In the genomic region with DNA sequence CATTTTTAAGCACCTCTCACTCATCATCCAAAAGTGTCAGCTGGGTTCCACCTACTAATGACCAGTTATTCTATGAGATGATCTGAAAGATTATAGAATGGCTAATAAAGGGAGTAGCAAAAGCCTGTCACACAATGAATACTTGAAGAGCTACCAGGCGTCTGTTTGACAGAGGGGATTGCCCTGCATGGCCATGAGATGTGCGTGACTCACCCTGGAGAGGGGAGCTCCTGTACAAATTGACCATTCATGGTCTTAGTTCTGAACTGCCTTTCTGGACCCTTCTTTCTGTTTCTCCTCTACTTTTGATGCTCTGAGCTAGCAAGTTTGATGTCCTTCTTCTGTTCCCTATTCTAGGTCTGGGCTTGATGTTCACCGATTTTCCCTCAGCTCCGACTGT, we compare ENCODE assay signal across 11 cellular contexts.
DNase-seq lines count a peak whose midpoint lies in the region; ATAC-seq and TF ChIP-seq lines count a peak whose summit lies in the region.
"Had no signal": no experiment of that assay in that cellular context is flagged by ENCODE, and none has a peak within 500 bp of the region (broad histone marks: within the 10 kb centered on the region; RNA-seq: fewer than 3 reads in every experiment).

No MANE protein-coding gene starts in this region.

- no peaks in the 10 kb centered on the region for H4K20me1 ChIP-seq in H9 (ENCODE audit: control insufficient read depth, insufficient read depth, insufficient read length)

- no peak overlapping the region for H3K23ac ChIP-seq in H9 (ENCODE audit: insufficient read length, low read depth, low read length)

- H4K5ac ChIP-seq in H9 (ENCODE audit: insufficient read length, low read depth, low read length) = no peak overlapping the region

- H2BK15ac ChIP-seq in H9 (ENCODE audit: low read depth, low read length) = no peak overlapping the region

- no peaks in the 10 kb centered on the region for H3K9me3 ChIP-seq in H9 (ENCODE audit: control insufficient read depth, low read depth, low read length)

- H2BK20ac ChIP-seq in H9 (ENCODE audit: low read depth, low read length, poor library complexity, severe bottlenecking) = no peak overlapping the region

- H3K27ac ChIP-seq in H9 (ENCODE audit: insufficient read length, low read depth, low read length) = no peak overlapping the region
- H3K27ac ChIP-seq: epithelial cell of prostate had no signal

- H3K14ac ChIP-seq in H9 (ENCODE audit: insufficient read depth, low read length) = no peak overlapping the region

- no peaks in the 10 kb centered on the region; the same call in 1 of the 2 replicates for H3K27me3 ChIP-seq in H9 (ENCODE audit: insufficient read depth, low read length)

- peak; percentile 78 for DNase-seq in EL
- DNase-seq in fibroblast of peridontal ligament (ENCODE audit: extremely low read depth) = peak; percentile 19
- DNase-seq in stimulated activated CD4-positive, alpha-beta T cell treated with anti-CD3 and anti-CD28 coated beads, Interleukin-4, amount 100 ng/mL, for 4 hours = no peak
- DNase-seq in H9 = no peak
- no peak for DNase-seq in stimulated activated CD4-positive, alpha-beta T cell treated with anti-CD3 and anti-CD28 coated beads, Interleukin-2, amount 100 ng/mL, for 24 hours
- no peak for DNase-seq in NOMO-1 treated with DMSO at 0.1 percent for 48 hours (lab: John Stamatoyannopoulos, UW; ENCODE audit: unreplicated experiment)
- DNase-seq: activated CD4-positive, alpha-beta T cell treated with anti-CD3 and anti-CD28 coated beads for 36 hours; Right ventricle myocardium superior had no signal

- no peak for TF ChIP-seq CTCF in H9 (conservative IDR thresholded peaks at IDR 0.05)

- no peak overlapping the region for H4K91ac ChIP-seq in H9 (ENCODE audit: insufficient read length, low read depth, low read length)

- H2BK120ac ChIP-seq in H9 (ENCODE audit: low read depth, low read length, poor library complexity, severe bottlenecking) = no peak overlapping the region

- peaks cover 15% of the 10 kb centered on the region for H3K27me3 Mint-ChIP-seq in H9 (ENCODE audit: low read depth)

- H3K4me1 ChIP-seq in H9 (ENCODE audit: insufficient read depth, low read length) = 0 out of 2 replicates have a peak, but pooled peaks cover 2% of the 10 kb centered on the region

- no peak overlapping the region for H2AFZ ChIP-seq in H9 (ENCODE audit: low read length)

- no peak overlapping the region for H4K8ac ChIP-seq in H9 (replicated peaks; ENCODE audit: insufficient read length, low read depth, low read length)

- no peaks in the 10 kb centered on the region for H3K79me1 ChIP-seq in H9 (ENCODE audit: insufficient read depth, low read depth, low read length, poor library complexity, severe bottlenecking)

- no peak overlapping the region for H3K27ac Mint-ChIP-seq in H9
- H3K27ac Mint-ChIP-seq: activated CD4-positive, alpha-beta T cell treated with anti-CD3 and anti-CD28 coated beads for 36 hours had no signal

- no CpG with 5 or more reads among the region's 4 CpGs for WGBS in H9 (ENCODE audit: extremely low coverage, insufficient read length, low lambda C conversion rate)

- no peaks in the 10 kb centered on the region for H3K23me2 ChIP-seq in H9 (ENCODE audit: insufficient read length, low read depth, low read length, poor library complexity, severe bottlenecking)

- no peak overlapping the region for H2BK12ac ChIP-seq in H9 (ENCODE audit: insufficient read length, low read depth, low read length)

- H3K36me3 Mint-ChIP-seq in H9 (ENCODE audit: insufficient read depth in 1 of 3, low read depth in 3 of 3) = no peaks in the 10 kb centered on the region

- ATAC-seq in GM21390 (IDR thresholded peaks at IDR 0.05; ENCODE audit: unreplicated experiment) (peak; percentile 45), HG03565 (IDR thresholded peaks at IDR 0.05; ENCODE audit: unreplicated experiment) (peak; percentile 41)
- ATAC-seq: activated CD4-positive, alpha-beta T cell treated with anti-CD3 and anti-CD28 coated beads for 36 hours had no signal

- H3K4me2 ChIP-seq in H9 (ENCODE audit: insufficient read depth, insufficient read length, low read length) = no peak overlapping the region

- H3K9me3 Mint-ChIP-seq in H9 = no peaks in the 10 kb centered on the region

- no peak overlapping the region for H3T11ph ChIP-seq in H9 (ENCODE audit: low read length)

- H2AK5ac ChIP-seq in H9 (ENCODE audit: insufficient read length, low read length) = no peak overlapping the region

- no peak overlapping the region for H3K4me3 Mint-ChIP-seq in H9
- H3K4me3 Mint-ChIP-seq: activated CD4-positive, alpha-beta T cell treated with anti-CD3 and anti-CD28 coated beads for 36 hours had no signal

- H3K4ac ChIP-seq in H9 (ENCODE audit: low read depth, low read length) = no peak overlapping the region

- H3K4me1 Mint-ChIP-seq in H9 = peaks cover 19 to 24% of the 10 kb centered on the region in 2 experiments

- no peak overlapping the region for H2BK5ac ChIP-seq in H9 (ENCODE audit: insufficient read length, low read length)

- no peak overlapping the region for H3K9ac ChIP-seq in H9 (ENCODE audit: extremely low read depth, insufficient read length, low read length)

- H3K79me2 ChIP-seq in H9 (ENCODE audit: insufficient read depth, low read length) = no peaks in the 10 kb centered on the region

- no peak overlapping the region for H3K56ac ChIP-seq in H9 (ENCODE audit: insufficient read length, low read depth, low read length)

- H3K18ac ChIP-seq in H9 (ENCODE audit: insufficient read length, low read depth, low read length) = no peak overlapping the region

Comparison
In these comparisons a context has a peak if more than half of its experiments do, and no peak if none do; other contexts are left out.
1. DNase-seq: peak in EL (single experiment) and fibroblast of peridontal ligament (single experiment); none in stimulated activated CD4-positive, alpha-beta T cell treated with anti-CD3 and anti-CD28 coated beads, Interleukin-4, amount 100 ng/mL, for 4 hours (0 of 2), H9 (single experiment), stimulated activated CD4-positive, alpha-beta T cell treated with anti-CD3 and anti-CD28 coated beads, Interleukin-2, amount 100 ng/mL, for 24 hours (0 of 2) and NOMO-1 treated with DMSO at 0.1 percent for 48 hours (single experiment).